Comparison of ENCODE assay signal across 12 cellular contexts in the genomic region with DNA sequence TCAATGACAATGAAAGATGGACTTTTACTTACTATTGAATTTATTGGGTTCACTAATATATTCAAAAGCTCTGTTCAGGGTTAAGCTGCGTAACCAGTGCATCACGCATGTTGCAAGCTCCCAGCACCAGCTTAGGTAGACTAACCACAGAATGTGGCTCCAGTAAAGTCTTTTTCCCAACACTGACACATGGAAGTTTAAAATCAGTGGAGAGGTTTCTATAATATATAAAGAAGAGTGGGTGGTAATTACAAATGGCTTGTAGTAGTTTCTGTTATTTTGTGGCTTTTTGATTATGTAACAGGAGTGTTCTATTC. TPM values are rescaled to one million over a fixed set of nuclear protein-coding genes. Genes with fewer than 3 reads are reported as not detected.
DNase-seq lines count a peak whose midpoint lies in the region; ATAC-seq and TF ChIP-seq lines count a peak whose summit lies in the region.
"Had no signal": no experiment of that assay in that cellular context is flagged by ENCODE, and none has a peak within 500 bp of the region (broad histone marks: within the 10 kb centered on the region; RNA-seq: fewer than 3 reads in every experiment).

No MANE protein-coding gene starts in this region.

- H3K4me1 Mint-ChIP-seq in MCF 10A (ENCODE audit: insufficient read depth, unreplicated experiment), result peaks cover 6% of the 10 kb centered on the region

- no peak for DNase-seq in MCF 10A (ENCODE audit: unreplicated experiment)
- DNase-seq in mammary epithelial cell, result no peak
- DNase-seq in amniotic epithelial cell (ENCODE audit: low read depth), result peak; percentile 51
- no peak for DNase-seq in upper lobe of right lung
- no peak for DNase-seq in activated gamma-delta T cell (lab: John Stamatoyannopoulos, UW)
- DNase-seq in dermis blood vessel endothelial cell, result no peak
- DNase-seq: effector CD8-positive, alpha-beta T cell; T-helper 9 cell; upper lobe of left lung had no signal

- intact Hi-C loops in MCF 10A (cut with micrococcal nuclease), result no loop called here
- intact Hi-C loops in mammary epithelial cell (cut with micrococcal nuclease), result no loop called here
- intact Hi-C loops in upper lobe of right lung (cut with DNase I), result no loop called here

- H3K36me3 Mint-ChIP-seq in MCF 10A (ENCODE audit: insufficient read depth, unreplicated experiment), result no peaks in the 10 kb centered on the region

- peak overlapping the region; percentile 74 for H3K4me3 Mint-ChIP-seq in MCF 10A (ENCODE audit: unreplicated experiment)

- H3K36me3 ChIP-seq in mammary epithelial cell (ENCODE audit: insufficient read depth, low read length), result no peaks in the 10 kb centered on the region
- no peaks in the 10 kb centered on the region for H3K36me3 ChIP-seq in muscle layer of colon (ENCODE audit: insufficient read depth, low read length)
- H3K36me3 ChIP-seq in upper lobe of right lung, result no peaks in the 10 kb centered on the region
- H3K36me3 ChIP-seq: neutrophil, upper lobe of left lung had no signal

- CTCF ChIA-PET in MCF 10A (lab: Yijun Ruan, JAX), result interaction anchor here (0.7 to 2.9 kb wide), 5 partner anchors 51 to 494 kb away, joined by 3 to 16 read pairs (median 4); no protein-coding TSS in a partner anchor
- CTCF ChIA-PET in mammary epithelial cell (lab: Charles Lee; ENCODE audit: low non-redundant PET), result no interaction called here

- H2AFZ ChIP-seq in mammary epithelial cell (ENCODE audit: low read depth, low read length), result no peak overlapping the region

- H3K27me3 Mint-ChIP-seq in MCF 10A (ENCODE audit: insufficient read depth, unreplicated experiment), result peaks cover 18% of the 10 kb centered on the region

- TF ChIP-seq CTCF in MCF 10A (IDR thresholded peaks at IDR 0.05; ENCODE audit: unreplicated experiment) (no peak), mammary epithelial cell (conservative IDR thresholded peaks at IDR 0.05 in 1 of 2, IDR thresholded peaks at IDR 0.05 in 1 of 2; ENCODE audit: extremely low read depth in 1 of 2, insufficient read depth in 1 of 2, low read depth in 1 of 2, low read length in 2 of 2) (no peak), upper lobe of right lung (IDR thresholded peaks at IDR 0.05) (no peak)

- POLR2A ChIA-PET in MCF 10A (lab: Yijun Ruan, JAX), result no interaction called here

- H3K27me3 ChIP-seq in mammary epithelial cell (ENCODE audit: insufficient read depth, low read length) (peaks cover 16% of the 10 kb centered on the region), muscle layer of colon (ENCODE audit: control insufficient read depth in 1 of 2, insufficient read depth in 2 of 2, low read length in 2 of 2) (no peaks in the 10 kb centered on the region), upper lobe of right lung (no peaks in the 10 kb centered on the region)
- H3K27me3 ChIP-seq: upper lobe of left lung had no signal

- no peaks in the 10 kb centered on the region for H3K79me2 ChIP-seq in mammary epithelial cell (ENCODE audit: insufficient read depth, low read length)

- H3K9ac ChIP-seq in mammary epithelial cell (ENCODE audit: insufficient read depth, low read length) (no peak overlapping the region), muscle layer of colon (ENCODE audit: low read length) (peak overlapping the region; percentile 25)

- in situ Hi-C loops in mammary epithelial cell (cut with MboI; ENCODE audit: low sequenced_read_pairs in 2 of 2), result loop anchor here (10.0 to 25.0 kb wide), 3 partner anchors 329 to 489 kb away; no protein-coding TSS in a partner anchor

- no peak overlapping the region for H3K27ac Mint-ChIP-seq in MCF 10A (ENCODE audit: low read depth, unreplicated experiment)

- H3K4me2 ChIP-seq in mammary epithelial cell (ENCODE audit: insufficient read depth, low read depth, low read length), result no peak overlapping the region

- 31% methylated on average over 2 of the region's 2 CpGs for WGBS in mammary epithelial cell (ENCODE audit: low coverage, missing lambda C conversion rate)

- peaks cover 4% of the 10 kb centered on the region for H3K4me1 ChIP-seq in mammary epithelial cell (ENCODE audit: insufficient read depth, low read length)
- H3K4me1 ChIP-seq in muscle layer of colon (ENCODE audit: insufficient read depth, low read length), result peaks cover 8% of the 10 kb centered on the region
- peaks cover 22% of the 10 kb centered on the region for H3K4me1 ChIP-seq in upper lobe of right lung

- H3K9me3 Mint-ChIP-seq in MCF 10A (ENCODE audit: unreplicated experiment), result no peaks in the 10 kb centered on the region

- ATAC-seq in upper lobe of right lung (no peak), GM21737 (IDR thresholded peaks at IDR 0.05; ENCODE audit: unreplicated experiment) (no peak)

- BruUV-seq in MCF 10A (replicated peaks; lab: Mats Ljungman, UMichigan), result no TSS peak
- no TSS peak for BruUV-seq in mammary epithelial cell (replicated peaks; lab: Mats Ljungman, UMichigan)

- dilution Hi-C loops in mammary epithelial cell (cut with HindIII; ENCODE audit: low sequenced_read_pairs), result no loop called here

- H3K9me3 ChIP-seq in mammary epithelial cell (replicated peaks; ENCODE audit: insufficient read depth, low read length) (no peaks in the 10 kb centered on the region), muscle layer of colon (ENCODE audit: low read length) (no peaks in the 10 kb centered on the region), upper lobe of right lung (no peaks in the 10 kb centered on the region)
- H3K9me3 ChIP-seq: neutrophil, upper lobe of left lung had no signal

- H4K20me1 ChIP-seq in mammary epithelial cell (ENCODE audit: insufficient read depth, low read length), result peaks cover 2% of the 10 kb centered on the region

- H3K27ac ChIP-seq in mammary epithelial cell (ENCODE audit: insufficient read depth, low read depth, low read length), result no peak overlapping the region
- H3K27ac ChIP-seq in muscle layer of colon (ENCODE audit: low read depth, low read length), result peak overlapping the region; percentile 61
- H3K27ac ChIP-seq in upper lobe of right lung, result no peak overlapping the region
- H3K27ac ChIP-seq: neutrophil, upper lobe of left lung had no signal

- H3K4me3 ChIP-seq in mammary epithelial cell (replicated peaks in 1 of 3; ENCODE audit: insufficient read depth in 1 of 3, low read depth in 2 of 3, low read length in 3 of 3) (no peak overlapping the region), muscle layer of colon (ENCODE audit: low read depth in 1 of 2, low read length in 2 of 2) (peak overlapping the region in 1 of 2 donors; percentile 89), upper lobe of right lung (peak overlapping the region; percentile 76)

RNA-seq across cellular contexts. Expression of a gene that starts 1.9 kb away (rescaled TPM):
- total RNA-seq in MCF 10A (2022) (0.12 and 0.22 TPM in 2 replicates), mammary epithelial cell (under 1 TPM in 1 of 2 donors, not detected in 1; 0.33 TPM), upper lobe of right lung (7.7 TPM), dermis blood vessel endothelial cell (0.51 and 0.68 TPM in 2 replicates)
- not detected for polyA plus RNA-seq in mammary epithelial cell
- not detected for polyA minus RNA-seq in mammary epithelial cell

RNA-seq across cellular contexts. Expression of a gene that starts 21.2 kb away (rescaled TPM):
- total RNA-seq in MCF 10A (2022) (not detected in 2 replicates), mammary epithelial cell (not detected), upper lobe of right lung (not detected), dermis blood vessel endothelial cell (not detected in 2 replicates)
- not detected for polyA plus RNA-seq in mammary epithelial cell
- polyA minus RNA-seq in mammary epithelial cell, result not detected
- total RNA-seq: upper lobe of left lung had no signal
